Comparison of ENCODE assay signal across 10 cellular contexts in genomic region chr7:159143780-159144755, GRCh38. TPM values are rescaled to one million over a fixed set of nuclear protein-coding genes. Genes with fewer than 3 reads are reported as not detected.
A peak's percentile ranks its signal among the peaks of the same experiment; 100 is the strongest.
DNase-seq lines count a peak whose midpoint lies in the region; ATAC-seq, FAIRE-seq and TF ChIP-seq lines count a peak whose summit lies in the region.
"Had no signal": no experiment of that assay in that cellular context is flagged by ENCODE, and none has a peak within 500 bp of the region (broad histone marks: within the 10 kb centered on the region; RNA-seq: fewer than 3 reads in every experiment).

No MANE protein-coding gene starts in this region.

- FAIRE-seq in GM12891 (lab: Jason Lieb, UNC) = no peak
- FAIRE-seq: urothelium cell line had no signal

- peaks cover 18 to 42% of the 10 kb centered on the region in 2 donors for H3K27me3 Mint-ChIP-seq in CD8-positive, alpha-beta memory T cell
- H3K27me3 Mint-ChIP-seq in WTC11 (ENCODE audit: low read depth) = peaks cover 32% of the 10 kb centered on the region

- peak overlapping the region; percentile 69 to 91 (median 78) for H3K4me3 Mint-ChIP-seq in CD8-positive, alpha-beta memory T cell
- peak overlapping the region; percentile 78 for H3K4me3 Mint-ChIP-seq in WTC11

- H3K27ac Mint-ChIP-seq in CD8-positive, alpha-beta memory T cell = peak overlapping the region in 1 of 8 donors; percentile 74
- no peak overlapping the region for H3K27ac Mint-ChIP-seq in WTC11

- TF ChIP-seq CTCF in WTC11 (IDR thresholded peaks at IDR 0.05) = no peak

- ATAC-seq in WTC11 (peak; percentile 4), GM19035 (IDR thresholded peaks at IDR 0.05; ENCODE audit: unreplicated experiment) (no peak), GM21529 (IDR thresholded peaks at IDR 0.05; ENCODE audit: unreplicated experiment) (no peak), HG02588 (IDR thresholded peaks at IDR 0.05; ENCODE audit: unreplicated experiment) (no peak)

- H3K27ac ChIP-seq in CD8-positive, alpha-beta memory T cell (ENCODE audit: low read depth, low read length) = no peak overlapping the region

- no peak for DNase-seq in CD8-positive, alpha-beta memory T cell
- DNase-seq in WTC11 (ENCODE audit: low spot score) = peak; percentile 53
- peak; percentile 74 for DNase-seq in cardiac septum (ENCODE audit: low spot score)
- peak; percentile 84 for DNase-seq in posterior vena cava (ENCODE audit: low spot score)
- DNase-seq in GM12891 (ENCODE audit: insufficient read length, low spot score) = no peak

- intact Hi-C loops in cardiac septum (cut with DNase I) (loop anchor here (5.0 kb wide), 2 partner anchors 47 to 132 kb away; no protein-coding TSS in a partner anchor), posterior vena cava (cut with DNase I) (loop anchor here in 1 of 2 donors (10.0 kb wide), 1 partner anchor 119 kb away; no protein-coding TSS in a partner anchor)

- no peaks in the 10 kb centered on the region for H3K36me3 ChIP-seq in CD8-positive, alpha-beta memory T cell (ENCODE audit: insufficient read depth, low read length)

- POLR2A ChIA-PET in CD8-positive, alpha-beta memory T cell (lab: Charles Lee) = no interaction called here
- POLR2A ChIA-PET in WTC11 (lab: Charles Lee) = no interaction called here

- peaks cover 12% of the 10 kb centered on the region for H3K4me1 ChIP-seq in CD8-positive, alpha-beta memory T cell (ENCODE audit: insufficient read depth, low read length)

- no peaks in the 10 kb centered on the region for H3K9me3 Mint-ChIP-seq in CD8-positive, alpha-beta memory T cell
- H3K9me3 Mint-ChIP-seq in WTC11 = peaks cover 4% of the 10 kb centered on the region; the same call in 1 of the 2 replicates

- CTCF ChIA-PET in CD8-positive, alpha-beta memory T cell (lab: Charles Lee) = interaction anchor here (0.7 kb wide), 1 partner anchor 32 kb away, joined by 3 read pairs; no protein-coding TSS in a partner anchor
- CTCF ChIA-PET in WTC11 (lab: Charles Lee) = interaction anchor here (0.7 to 1.6 kb wide), 4 partner anchors 113 to 171 kb away, joined by 3 to 7 read pairs (median 4); no protein-coding TSS in a partner anchor

- no peaks in the 10 kb centered on the region for H3K36me3 Mint-ChIP-seq in CD8-positive, alpha-beta memory T cell
- peaks cover 16% of the 10 kb centered on the region for H3K36me3 Mint-ChIP-seq in WTC11

- no peaks in the 10 kb centered on the region for H3K9me3 ChIP-seq in CD8-positive, alpha-beta memory T cell (ENCODE audit: low read length)

- peaks cover 0 to 9% (median 8%) of the 10 kb centered on the region in 3 donors for H3K4me1 Mint-ChIP-seq in CD8-positive, alpha-beta memory T cell
- peaks cover 45% of the 10 kb centered on the region for H3K4me1 Mint-ChIP-seq in WTC11

- H3K27me3 ChIP-seq in CD8-positive, alpha-beta memory T cell (ENCODE audit: insufficient read depth, low read length, poor library complexity, severe bottlenecking) = peaks cover 22% of the 10 kb centered on the region

- TF ChIP-seq POLR2A in GM12891 (IDR thresholded peaks at IDR 0.05; ENCODE audit: low read depth, low read length) = no peak

- peak overlapping the region; percentile 49 for H3K4me3 ChIP-seq in CD8-positive, alpha-beta memory T cell (ENCODE audit: low read length)

TF ChIP-seq in WTC11, 78 proteins besides CTCF, POLR2A, EP300 and RAD21:
- TF ChIP-seq E2F5 (CRISPR knock-in tag; IDR thresholded peaks at IDR 0.05) = peak; percentile 13; the same call in 1 of the 2 replicates
- TF ChIP-seq HMGXB4 (CRISPR knock-in tag; IDR thresholded peaks at IDR 0.05) = no peak; the same call in 1 of the 2 replicates
- TF ChIP-seq SP1 (CRISPR knock-in tag; conservative IDR thresholded peaks at IDR 0.05) = peak; percentile 17; the same call in 1 of the 2 replicates
- TF ChIP-seq ZNF263 (CRISPR knock-in tag; IDR thresholded peaks at IDR 0.05; ENCODE audit: low read depth) = 0 out of 2 replicates have a peak, but pooled peaks have one; percentile 19
- no peak for TF ChIP-seq ZNF317 (CRISPR knock-in tag; IDR thresholded peaks at IDR 0.05; ENCODE audit: borderline replicate concordance, low read depth)
- no peak for TF ChIP-seq IRF1 (CRISPR knock-in tag; IDR thresholded peaks at IDR 0.05)
- 0 out of 2 replicates have a peak, but pooled peaks have one; percentile 40 for TF ChIP-seq KAT7 (CRISPR knock-in tag; IDR thresholded peaks at IDR 0.05; ENCODE audit: borderline replicate concordance)
- TF ChIP-seq ETV6 (CRISPR knock-in tag; IDR thresholded peaks at IDR 0.05) = no peak

TF ChIP-seq in GM12891, 5 proteins besides CTCF, POLR2A, EP300 and RAD21:
- no peak for TF ChIP-seq SPI1 (IDR thresholded peaks at IDR 0.05; ENCODE audit: low read depth, low read length)
- TF ChIP-seq POLR2AphosphoS5 (IDR thresholded peaks at IDR 0.05; ENCODE audit: low read depth, low read length) = no peak
- TF ChIP-seq TAF1 (IDR thresholded peaks at IDR 0.05; ENCODE audit: low read depth, low read length) = no peak
- no peak for TF ChIP-seq PAX5 (IDR thresholded peaks at IDR 0.05; ENCODE audit: insufficient read depth, low read length, severe bottlenecking)
- TF ChIP-seq POU2F2 (IDR thresholded peaks at IDR 0.05; ENCODE audit: low read depth, low read length) = no peak
TF ChIP-seq in GM12891: peak in this region for 0.

RNA-seq across cellular contexts. Expression of gene VIPR2, which starts 0.6 kb away (rescaled TPM):
- under 1 TPM; 0.15 to 0.31 TPM for total RNA-seq in CD8-positive, alpha-beta memory T cell
- polyA plus RNA-seq in CD8-positive, alpha-beta memory T cell = 0.61 TPM
- total RNA-seq in WTC11 (2021) (7.5 to 7.8 TPM (median 7.6 TPM) in 3 replicates), cardiac septum (23.2 TPM), posterior vena cava (1 to 10 TPM; 5.0 to 7.6 TPM)
- polyA plus RNA-seq in GM12891 (2012; ENCODE audit: low read depth, missing spikeins) = not detected
- total RNA-seq: kidney epithelial cell had no signal

Comparison
In these comparisons a context has a peak if more than half of its experiments do, and no peak if none do; other contexts are left out.
1. DNase-seq: peak in WTC11 (single experiment), cardiac septum (single experiment) and posterior vena cava (single experiment); none in CD8-positive, alpha-beta memory T cell (0 of 5) and GM12891 (single experiment).